Comparison of ENCODE assay signal across 8 cellular contexts in genomic region chr6:41545174-41545702, GRCh38. TPM values are rescaled to one million over a fixed set of nuclear protein-coding genes. Genes with fewer than 3 reads are reported as not detected.
DNase-seq lines count a peak whose midpoint lies in the region; ATAC-seq and TF ChIP-seq lines count a peak whose summit lies in the region.

No MANE protein-coding gene starts in this region.

- no peak overlapping the region for H3K27ac ChIP-seq in CD4-positive, alpha-beta memory T cell (ENCODE audit: low read depth, low read length)
- no peak overlapping the region for H3K27ac ChIP-seq in neural cell (ENCODE audit: low read length)

- H3K4me1 ChIP-seq in CD4-positive, alpha-beta memory T cell (ENCODE audit: insufficient read depth, low read length): peaks cover 37% of the 10 kb centered on the region

- peaks cover 5 to 8% of the 10 kb centered on the region in 2 donors for H3K36me3 Mint-ChIP-seq in CD4-positive, alpha-beta memory T cell
- H3K36me3 Mint-ChIP-seq in dendritic cell treated with granulocyte-macrophage colony-stimulating factor and Interleukin-4, amounts not matched to agents 40 ng/mL and 50 ng/mL, for 4 days (ENCODE audit: low read depth): no peaks in the 10 kb centered on the region

- H3K4me3 Mint-ChIP-seq in CD4-positive, alpha-beta memory T cell: peak overlapping the region; percentile 66 to 94 (median 76)
- peak overlapping the region; percentile 72 for H3K4me3 Mint-ChIP-seq in dendritic cell treated with granulocyte-macrophage colony-stimulating factor and Interleukin-4, amounts not matched to agents 40 ng/mL and 50 ng/mL, for 4 days

- peaks cover 0 to 2% of the 10 kb centered on the region in 2 donors for H3K27me3 Mint-ChIP-seq in CD4-positive, alpha-beta memory T cell
- H3K27me3 Mint-ChIP-seq in dendritic cell treated with granulocyte-macrophage colony-stimulating factor and Interleukin-4, amounts not matched to agents 40 ng/mL and 50 ng/mL, for 4 days: peaks cover 61% of the 10 kb centered on the region

- no peak for TF ChIP-seq RAD21 in neural cell (conservative IDR thresholded peaks at IDR 0.05)

- CTCF ChIA-PET in CD4-positive, alpha-beta memory T cell (lab: Charles Lee; ENCODE audit: partially characterized antibody): interaction anchor here (0.6 to 4.1 kb wide), 3 partner anchors 103 to 121 kb away, joined by 3 to 21 read pairs (median 3); no protein-coding TSS in a partner anchor

- peaks cover 0 to 2% (median 0%) of the 10 kb centered on the region in 8 donors for H3K9me3 Mint-ChIP-seq in CD4-positive, alpha-beta memory T cell
- no peaks in the 10 kb centered on the region for H3K9me3 Mint-ChIP-seq in dendritic cell treated with granulocyte-macrophage colony-stimulating factor and Interleukin-4, amounts not matched to agents 40 ng/mL and 50 ng/mL, for 4 days

- H3K9ac ChIP-seq in neural cell (ENCODE audit: low read length): peak overlapping the region; percentile 45

- H3K9me2 ChIP-seq in neural cell (ENCODE audit: insufficient read depth, low read length): no peaks in the 10 kb centered on the region

- ATAC-seq in HG03457 (IDR thresholded peaks at IDR 0.05; ENCODE audit: unreplicated experiment): no peak

- peak overlapping the region; percentile 65 for H3K4me2 ChIP-seq in neural cell (ENCODE audit: low read length)

- POLR2A ChIA-PET in CD4-positive, alpha-beta memory T cell (lab: Charles Lee; ENCODE audit: partially characterized antibody): no interaction called here

- intact Hi-C loops in CD4-positive, alpha-beta memory T cell (cut with micrococcal nuclease): loop anchor here (5.0 kb wide), 1 partner anchor 47 kb away; no protein-coding TSS in a partner anchor
- intact Hi-C loops in dendritic cell treated with granulocyte-macrophage colony-stimulating factor and Interleukin-4, amounts not matched to agents 40 ng/mL and 50 ng/mL, for 4 days (cut with micrococcal nuclease): no loop called here

- peaks cover 11 to 38% (median 26%) of the 10 kb centered on the region in 4 donors for H3K4me1 Mint-ChIP-seq in CD4-positive, alpha-beta memory T cell
- H3K4me1 Mint-ChIP-seq in dendritic cell treated with granulocyte-macrophage colony-stimulating factor and Interleukin-4, amounts not matched to agents 40 ng/mL and 50 ng/mL, for 4 days (ENCODE audit: low read depth): peaks cover 44% of the 10 kb centered on the region

- H2AFZ ChIP-seq in neural cell (ENCODE audit: low read depth, low read length): no peak overlapping the region

- H4K20me1 ChIP-seq in neural cell (ENCODE audit: insufficient read depth): peaks cover 24% of the 10 kb centered on the region

- peak overlapping the region in 2 of 7 donors; percentile 40 to 54 for H3K27ac Mint-ChIP-seq in CD4-positive, alpha-beta memory T cell
- no peak overlapping the region for H3K27ac Mint-ChIP-seq in dendritic cell treated with granulocyte-macrophage colony-stimulating factor and Interleukin-4, amounts not matched to agents 40 ng/mL and 50 ng/mL, for 4 days

- peaks cover 17% of the 10 kb centered on the region for H3K27me3 ChIP-seq in CD4-positive, alpha-beta memory T cell (ENCODE audit: insufficient read depth, low read length)
- H3K27me3 ChIP-seq in MG63 (no peaks in the 10 kb centered on the region), neural cell (ENCODE audit: insufficient read depth, low read depth, low read length) (peaks cover 13% of the 10 kb centered on the region)

- no peaks in the 10 kb centered on the region for H3K36me3 ChIP-seq in CD4-positive, alpha-beta memory T cell (ENCODE audit: insufficient read depth, low read length)
- H3K36me3 ChIP-seq in MG63 (no peaks in the 10 kb centered on the region), neural cell (ENCODE audit: insufficient read depth, low read length) (no peaks in the 10 kb centered on the region)

- H3K9me3 ChIP-seq in CD4-positive, alpha-beta memory T cell (ENCODE audit: control insufficient read depth in 1 of 2, low read length in 2 of 2): no peaks in the 10 kb centered on the region
- H3K9me3 ChIP-seq in MG63 (no peaks in the 10 kb centered on the region), neural cell (ENCODE audit: low read length) (no peaks in the 10 kb centered on the region)

- H3F3A ChIP-seq in neural cell (ENCODE audit: insufficient read depth, low read length, poor library complexity, severe bottlenecking): no peaks in the 10 kb centered on the region

- DNase-seq in CD4-positive, alpha-beta memory T cell: no peak
- DNase-seq in MG63: no peak
- DNase-seq in SW480 (ENCODE audit: low spot score): no peak
- DNase-seq in activated CD4-positive, alpha-beta T cell treated with anti-CD3 and anti-CD28 coated beads for 1 hour: no peak
- DNase-seq in NCI-H2029 treated with DMSO at 0.1 percent for 48 hours (lab: John Stamatoyannopoulos, UW): no peak

- peaks cover 35% of the 10 kb centered on the region for H3K79me2 ChIP-seq in neural cell (replicated peaks; ENCODE audit: insufficient read depth, low read length)

- TF ChIP-seq CTCF in neural cell (IDR thresholded peaks at IDR 0.05; ENCODE audit: poor library complexity, severe bottlenecking): no peak

- TF ChIP-seq EP300 in neural cell (conservative IDR thresholded peaks at IDR 0.05; ENCODE audit: poor library complexity, severe bottlenecking): no peak

- H3K4me3 ChIP-seq in CD4-positive, alpha-beta memory T cell (ENCODE audit: low read length in 2 of 2): peak overlapping the region; percentile 8 to 60
- peak overlapping the region; percentile 60 for H3K4me3 ChIP-seq in MG63
- H3K4me3 ChIP-seq in neural cell (ENCODE audit: low read length): peak overlapping the region; percentile 66

TF ChIP-seq in neural cell, 6 proteins besides CTCF, POLR2A, EP300 and RAD21:
- TF ChIP-seq EZH2 (IDR thresholded peaks at IDR 0.05; ENCODE audit: borderline replicate concordance, insufficient read depth, low read length, poor library complexity, severe bottlenecking): no peak
- no peak for TF ChIP-seq POLR2AphosphoS5 (IDR thresholded peaks at IDR 0.05)
- TF ChIP-seq REST (IDR thresholded peaks at IDR 0.05; ENCODE audit: borderline replicate concordance): no peak
- TF ChIP-seq MXI1 (conservative IDR thresholded peaks at IDR 0.05; ENCODE audit: poor library complexity, severe bottlenecking): no peak

RNA-seq across cellular contexts. Expression of gene FOXP4, which starts 0.9 kb away (rescaled TPM):
- 1 to 10 TPM; 7.4 to 7.8 TPM for total RNA-seq in CD4-positive, alpha-beta memory T cell
- polyA plus RNA-seq in CD4-positive, alpha-beta memory T cell: 1 to 10 TPM in 1 of 2 donors, under 1 TPM in 1; 0.08 to 1.6 TPM
- total RNA-seq in MG63 (2014; rRNA removed; shearing (Covaris generic); ENCODE audit: low replicate concordance): 0.53 TPM in 1 of 2 replicates, not detected in the other
- 7.1 and 9.7 TPM in 2 replicates for polyA plus RNA-seq in neural cell
- 25.9 and 31.2 TPM in 2 replicates for polyA minus RNA-seq in neural cell
